Comparison of ENCODE assay signal across 8 cellular contexts in the genomic region with DNA sequence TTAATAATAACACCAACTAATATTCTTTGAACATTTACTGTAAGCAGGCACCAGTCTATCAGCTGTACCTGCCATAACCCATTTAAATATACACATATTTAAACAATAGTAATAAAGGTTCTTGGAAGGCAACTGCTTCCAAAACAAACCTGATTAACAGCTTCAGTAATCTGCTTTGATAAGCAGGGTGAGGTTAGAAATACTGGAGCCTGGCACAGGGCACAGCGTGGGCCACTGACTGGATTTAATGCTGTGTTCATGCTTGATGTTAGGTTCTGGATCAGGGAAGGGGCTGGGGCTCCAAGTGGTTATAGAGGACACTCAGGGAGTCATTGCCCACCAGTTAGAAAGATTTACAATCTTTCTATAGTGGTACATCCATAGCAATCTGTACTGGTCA. TPM values are rescaled to one million over a fixed set of nuclear protein-coding genes. Genes with fewer than 3 reads are reported as not detected.
"Had no signal": no experiment of that assay in that cellular context is flagged by ENCODE, and none has a peak within 500 bp of the region (broad histone marks: within the 10 kb centered on the region; RNA-seq: fewer than 3 reads in every experiment).

No MANE protein-coding gene starts in this region.

- DNase-seq: H9, HCEC 1CT, IMR-90 had no signal

- FAIRE-seq: H1, H54, HTR-8/SVneo had no signal

- H3K4me3 ChIP-seq: GM23338 had no signal

- H2AFZ ChIP-seq: GM23338 had no signal

- H3K4me2 ChIP-seq: GM23338 had no signal

RNA-seq across cellular contexts. Expression of gene C10orf120, which starts 10.9 kb away (rescaled TPM):
- total RNA-seq: GM23338, H1, H9, HT-29, IMR-90 had no signal
- polyA plus RNA-seq: GM23338, H1, IMR-90 had no signal
